Comparison of ENCODE assay signal across 8 cellular contexts in genomic region chr6:164108869-164109769, GRCh38.
DNase-seq lines count a peak whose midpoint lies in the region; ATAC-seq and TF ChIP-seq lines count a peak whose summit lies in the region.

No MANE protein-coding gene starts in this region.

- H3K27me3 ChIP-seq in gastroesophageal sphincter (no peaks in the 10 kb centered on the region), psoas muscle (ENCODE audit: insufficient read depth in 3 of 3, low read length in 2 of 3) (no peaks in the 10 kb centered on the region)

- peak; percentile 98 for DNase-seq in RPMI7951 (ENCODE audit: low read depth)
- peak; percentile 92 to 98 for DNase-seq in psoas muscle
- no peak for DNase-seq in activated CD8-positive, alpha-beta T cell treated with anti-CD3 and anti-CD28 coated beads, Interleukin-2, amount 10 ng/mL, durations not matched to agents 7 days and 5 days
- no peak for DNase-seq in activated naive CD4-positive, alpha-beta T cell treated with anti-CD3 and anti-CD28 coated beads, Interleukin-2, amount 50 U/mL, for 72 hours (ENCODE audit: low spot score in 2 of 2)

- TF ChIP-seq EP300 in gastroesophageal sphincter (IDR thresholded peaks at IDR 0.05), result no peak

- POLR2A ChIA-PET in activated CD8-positive, alpha-beta T cell treated with anti-CD3 and anti-CD28 coated beads, Interleukin-2, amount 10 ng/mL, durations not matched to agents 7 days and 5 days (lab: Charles Lee), result no interaction called here

- no peak overlapping the region for H3K4me3 ChIP-seq in gastroesophageal sphincter
- H3K4me3 ChIP-seq in psoas muscle, result peak overlapping the region; percentile 42

- no peaks in the 10 kb centered on the region for H3K9me3 Mint-ChIP-seq in activated CD8-positive, alpha-beta T cell treated with anti-CD3 and anti-CD28 coated beads, Interleukin-2, amount 10 ng/mL, durations not matched to agents 7 days and 5 days (ENCODE audit: insufficient read depth)
- H3K9me3 Mint-ChIP-seq in activated naive CD4-positive, alpha-beta T cell treated with anti-CD3 and anti-CD28 coated beads, Interleukin-2, amount 50 U/mL, for 72 hours, result peaks cover 4 to 5% of the 10 kb centered on the region in 2 donors

- TF ChIP-seq POLR2A in gastroesophageal sphincter (IDR thresholded peaks at IDR 0.05), result no peak

- no peaks in the 10 kb centered on the region for H3K27me3 Mint-ChIP-seq in activated CD8-positive, alpha-beta T cell treated with anti-CD3 and anti-CD28 coated beads, Interleukin-2, amount 10 ng/mL, durations not matched to agents 7 days and 5 days (ENCODE audit: low read depth)

- H3K9me3 ChIP-seq in gastroesophageal sphincter (no peaks in the 10 kb centered on the region), psoas muscle (no peaks in the 10 kb centered on the region)

- WGBS in gastroesophageal sphincter (ENCODE audit: low coverage in 1 of 2), 2 donors, result 52 to 73% methylated on average over 15 to 17 of the region's 20 CpGs
- WGBS in psoas muscle, 3 donors, result 5 to 13% (median 8%) methylated on average over 19 to 20 of the region's 20 CpGs

- H3K4me1 Mint-ChIP-seq in activated CD8-positive, alpha-beta T cell treated with anti-CD3 and anti-CD28 coated beads, Interleukin-2, amount 10 ng/mL, durations not matched to agents 7 days and 5 days (ENCODE audit: low read depth), result no peaks in the 10 kb centered on the region

- no peak overlapping the region for H3K27ac Mint-ChIP-seq in activated CD8-positive, alpha-beta T cell treated with anti-CD3 and anti-CD28 coated beads, Interleukin-2, amount 10 ng/mL, durations not matched to agents 7 days and 5 days
- H3K27ac Mint-ChIP-seq in activated naive CD4-positive, alpha-beta T cell treated with anti-CD3 and anti-CD28 coated beads, Interleukin-2, amount 50 U/mL, for 72 hours, result no peak overlapping the region

- intact Hi-C loops in psoas muscle (cut with DNase I), result loop anchor here (1.0 to 10.0 kb wide), 10 partner anchors 144 to 1384 kb away; partner anchors contain the start of genes PACRG (in 1 of the 2) and PRKN (in 1 of the 2)

- H3K4me1 ChIP-seq in gastroesophageal sphincter (peaks cover 0 to 11% (median 0%) of the 10 kb centered on the region in 3 donors), psoas muscle (peaks cover 32% of the 10 kb centered on the region)

- H3K36me3 ChIP-seq in gastroesophageal sphincter (no peaks in the 10 kb centered on the region), psoas muscle (ENCODE audit: insufficient read depth in 1 of 2, low read depth in 1 of 2) (no peaks in the 10 kb centered on the region)

- H3K27ac ChIP-seq in gastroesophageal sphincter (peak overlapping the region in 3 of 4 donors; percentile 45 to 60 (median 47)), psoas muscle (peak overlapping the region; percentile 99)

- TF ChIP-seq CTCF in gastroesophageal sphincter (IDR thresholded peaks at IDR 0.05) (no peak), psoas muscle (IDR thresholded peaks at IDR 0.05) (no peak)

- CTCF ChIA-PET in activated CD8-positive, alpha-beta T cell treated with anti-CD3 and anti-CD28 coated beads, Interleukin-2, amount 10 ng/mL, durations not matched to agents 7 days and 5 days (lab: Charles Lee), result interaction anchor here (1.2 kb wide), 1 partner anchor 69 kb away, joined by 3 read pairs; no protein-coding TSS in a partner anchor

- H3K4me3 Mint-ChIP-seq in activated CD8-positive, alpha-beta T cell treated with anti-CD3 and anti-CD28 coated beads, Interleukin-2, amount 10 ng/mL, durations not matched to agents 7 days and 5 days, result no peak overlapping the region

- ATAC-seq in GM21367 (IDR thresholded peaks at IDR 0.05; ENCODE audit: unreplicated experiment), result peak; percentile 39
- peak; percentile 77 for ATAC-seq in gastroesophageal sphincter
- peak; percentile 78 to 85 (median 81) for ATAC-seq in psoas muscle
- ATAC-seq in GM19328 (IDR thresholded peaks at IDR 0.05; ENCODE audit: unreplicated experiment), result no peak
- no peak for ATAC-seq in activated CD8-positive, alpha-beta T cell treated with anti-CD3 and anti-CD28 coated beads, Interleukin-2, amount 10 ng/mL, durations not matched to agents 7 days and 5 days
- ATAC-seq in activated naive CD4-positive, alpha-beta T cell treated with anti-CD3 and anti-CD28 coated beads, Interleukin-2, amount 50 U/mL, for 72 hours, result no peak
- no peak for ATAC-seq in HG02571 (IDR thresholded peaks at IDR 0.05; ENCODE audit: unreplicated experiment)

- no peaks in the 10 kb centered on the region for H3K36me3 Mint-ChIP-seq in activated CD8-positive, alpha-beta T cell treated with anti-CD3 and anti-CD28 coated beads, Interleukin-2, amount 10 ng/mL, durations not matched to agents 7 days and 5 days (ENCODE audit: low read depth)
- H3K36me3 Mint-ChIP-seq in activated naive CD4-positive, alpha-beta T cell treated with anti-CD3 and anti-CD28 coated beads, Interleukin-2, amount 50 U/mL, for 72 hours, result peaks cover 0 to 13% of the 10 kb centered on the region in 2 donors

Comparison
In these comparisons a context has a peak if more than half of its experiments do, and no peak if none do; other contexts are left out.
1. ATAC-seq: peak in GM21367 (single experiment), gastroesophageal sphincter (single experiment) and psoas muscle (4 of 4); none in GM19328 (single experiment), activated CD8-positive, alpha-beta T cell treated with anti-CD3 and anti-CD28 coated beads, Interleukin-2, amount 10 ng/mL, durations not matched to agents 7 days and 5 days (single experiment), activated naive CD4-positive, alpha-beta T cell treated with anti-CD3 and anti-CD28 coated beads, Interleukin-2, amount 50 U/mL, for 72 hours (0 of 2) and HG02571 (single experiment).
2. DNase-seq: peak in RPMI7951 (single experiment) and psoas muscle (2 of 2); none in activated CD8-positive, alpha-beta T cell treated with anti-CD3 and anti-CD28 coated beads, Interleukin-2, amount 10 ng/mL, durations not matched to agents 7 days and 5 days (single experiment) and activated naive CD4-positive, alpha-beta T cell treated with anti-CD3 and anti-CD28 coated beads, Interleukin-2, amount 50 U/mL, for 72 hours (0 of 2).